ENCODE assay signal across 9 cellular contexts in the genomic region with DNA sequence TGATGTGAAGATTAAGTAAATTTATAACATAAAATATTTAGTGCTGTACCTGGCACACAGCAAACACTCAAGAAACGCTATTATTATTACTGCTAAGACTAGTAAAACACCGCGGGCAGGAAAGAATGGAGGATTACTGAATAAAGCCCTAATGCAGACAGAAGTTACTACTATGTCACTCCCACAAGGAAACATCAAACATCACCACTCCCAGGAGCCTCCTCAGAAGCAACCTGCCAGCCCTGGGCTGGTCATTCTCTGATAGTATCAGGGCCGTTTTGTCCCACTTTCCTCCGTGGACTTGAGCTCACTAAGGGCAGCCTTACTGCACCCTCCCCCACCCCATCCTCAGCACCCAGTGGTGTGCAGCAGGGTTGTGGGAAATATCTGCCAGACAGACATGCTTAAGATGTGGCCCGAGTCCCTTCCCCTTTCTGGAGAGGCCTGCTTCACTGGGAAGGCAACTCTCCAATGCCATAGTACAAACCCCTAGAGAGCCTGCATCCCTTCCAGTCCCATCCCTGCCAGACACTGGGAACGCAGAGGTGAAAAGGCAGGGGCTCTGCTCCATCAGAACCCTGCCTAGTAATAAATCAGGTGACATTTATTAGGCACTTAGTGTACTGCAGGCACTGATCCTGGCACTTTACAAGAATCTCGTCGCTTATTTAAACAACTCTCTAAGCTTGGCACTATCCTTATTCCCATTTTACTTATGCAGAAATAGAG. TPM values are rescaled to one million over a fixed set of nuclear protein-coding genes. Genes with fewer than 3 reads are reported as not detected.
DNase-seq lines count a peak whose midpoint lies in the region; ATAC-seq and TF ChIP-seq lines count a peak whose summit lies in the region.
"Had no signal": no experiment of that assay in that cellular context is flagged by ENCODE, and none has a peak within 500 bp of the region (broad histone marks: within the 10 kb centered on the region; RNA-seq: fewer than 3 reads in every experiment).

No MANE protein-coding gene starts in this region.

- H3K27ac Mint-ChIP-seq in neural progenitor cell, result peak overlapping the region; percentile 76
- H3K27ac Mint-ChIP-seq in effector memory CD8-positive, alpha-beta T cell, result peak overlapping the region in 1 of 2 donors; percentile 59

- H3K27ac ChIP-seq in C4-2B (peak overlapping the region; percentile 67; the same call in 1 of the 2 replicates), body of pancreas (peak overlapping the region; percentile 4 to 55 (median 30)), neural progenitor cell (no peak overlapping the region)

- peaks cover 6% of the 10 kb centered on the region for H3K27me3 Mint-ChIP-seq in neural progenitor cell (ENCODE audit: insufficient read depth, low read depth)
- H3K27me3 Mint-ChIP-seq in effector memory CD8-positive, alpha-beta T cell, result no peaks in the 10 kb centered on the region

- H2AFZ ChIP-seq in neural progenitor cell (replicated peaks), result no peak overlapping the region

- peak; percentile 75 for DNase-seq in LNCaP clone FGC (ENCODE audit: low read depth)
- peak in 1 of 4 donors; percentile 9 for DNase-seq in body of pancreas
- DNase-seq in neural progenitor cell (ENCODE audit: low spot score), result no peak
- no peak for DNase-seq in cerebellum (ENCODE audit: low spot score)
- DNase-seq in ACHN, result no peak
- no peak for DNase-seq in effector memory CD8-positive, alpha-beta T cell
- DNase-seq in NCI-H2029 treated with DMSO at 0.1 percent for 48 hours (lab: John Stamatoyannopoulos, UW), result no peak
- DNase-seq: cortex of kidney had no signal

- intact Hi-C loops in body of pancreas (cut with DNase I), result loop anchor here (10.0 kb wide), 1 partner anchor 47 kb away; no protein-coding TSS in a partner anchor

- H3K4me1 ChIP-seq in body of pancreas (peaks cover 96% of the 10 kb centered on the region), neural progenitor cell (peaks cover 14% of the 10 kb centered on the region)

- H3K4me2 ChIP-seq in neural progenitor cell, result no peak overlapping the region

- H3K9me3 Mint-ChIP-seq in neural progenitor cell, result peaks cover 2% of the 10 kb centered on the region
- no peaks in the 10 kb centered on the region for H3K9me3 Mint-ChIP-seq in effector memory CD8-positive, alpha-beta T cell

- no peak for ATAC-seq in body of pancreas
- no peak for ATAC-seq in effector memory CD8-positive, alpha-beta T cell (replicated peaks)

- no peaks in the 10 kb centered on the region for H3K27me3 ChIP-seq in body of pancreas
- peaks cover 6% of the 10 kb centered on the region for H3K27me3 ChIP-seq in neural progenitor cell

- peaks cover 68% of the 10 kb centered on the region for H3K4me1 Mint-ChIP-seq in neural progenitor cell
- H3K4me1 Mint-ChIP-seq in effector memory CD8-positive, alpha-beta T cell (ENCODE audit: low read depth in 2 of 2), result peaks cover 51% of the 10 kb centered on the region in 2 donors

- peaks cover 36% of the 10 kb centered on the region for H4K20me1 ChIP-seq in neural progenitor cell (ENCODE audit: low read depth)

- TF ChIP-seq CTCF in C4-2B (conservative IDR thresholded peaks at IDR 0.05) (no peak), LNCaP clone FGC (IDR thresholded peaks at IDR 0.05; ENCODE audit: control insufficient read depth, extremely low read depth, insufficient read depth) (no peak), body of pancreas (IDR thresholded peaks at IDR 0.05) (no peak), neural progenitor cell (IDR thresholded peaks at IDR 0.05) (no peak)

- no peaks in the 10 kb centered on the region for H3K36me3 ChIP-seq in body of pancreas (replicated peaks in 1 of 2; ENCODE audit: insufficient read depth in 1 of 2, low read depth in 2 of 2)
- H3K36me3 ChIP-seq in neural progenitor cell, result no peaks in the 10 kb centered on the region

- no peaks in the 10 kb centered on the region for H3K9me3 ChIP-seq in body of pancreas
- H3K9me3 ChIP-seq in neural progenitor cell (ENCODE audit: low read depth), result no peaks in the 10 kb centered on the region

- no peak for TF ChIP-seq POLR2A in body of pancreas (IDR thresholded peaks at IDR 0.05)

- H3K36me3 Mint-ChIP-seq in neural progenitor cell, result no peaks in the 10 kb centered on the region
- peaks cover 16% of the 10 kb centered on the region for H3K36me3 Mint-ChIP-seq in effector memory CD8-positive, alpha-beta T cell (ENCODE audit: insufficient read depth)

- in situ Hi-C loops in ACHN (cut with HindIII; ENCODE audit: low pct_ligation_motif_present, low pct_unique_long_range_greater_than_20kb, low sequenced_read_pairs), result no loop called here

- 35 to 37% methylated on average over 9 of the region's 9 CpGs for WGBS in body of pancreas, 2 donors

- H3K4me3 Mint-ChIP-seq in neural progenitor cell, result no peak overlapping the region
- H3K4me3 Mint-ChIP-seq in effector memory CD8-positive, alpha-beta T cell, result no peak overlapping the region

- no peaks in the 10 kb centered on the region for H3K79me2 ChIP-seq in neural progenitor cell (ENCODE audit: low read depth)

- H3K4me3 ChIP-seq in LNCaP clone FGC (ENCODE audit: low read depth, low read length) (no peak overlapping the region), body of pancreas (no peak overlapping the region), neural progenitor cell (no peak overlapping the region)

- no peak overlapping the region for H3K9ac ChIP-seq in neural progenitor cell

- H3F3A ChIP-seq in neural progenitor cell (ENCODE audit: low read depth), result peaks cover 10% of the 10 kb centered on the region

RNA-seq across cellular contexts. Expression of a gene that starts 41.7 kb away (rescaled TPM):
- total RNA-seq in body of pancreas, result 10 to 100 TPM; 79.1 to 83.3 TPM
- 12.5 and 15.2 TPM in 2 replicates for total RNA-seq in neural progenitor cell (ENCODE audit: low replicate concordance)
- 12.6 TPM for total RNA-seq in cerebellum
